ENCODE assay signal across 18 cellular contexts in genomic region chr4:48709920-48710319, GRCh38.
"Had no signal": no experiment of that assay in that cellular context is flagged by ENCODE, and none has a peak within 500 bp of the region (broad histone marks: within the 10 kb centered on the region; RNA-seq: fewer than 3 reads in every experiment).

No MANE protein-coding gene starts in this region.

- H3K9me3 ChIP-seq: testis, tibial nerve, upper lobe of right lung, vagina had no signal

- H3K27ac ChIP-seq: heart left ventricle, spleen, testis, tibial nerve, upper lobe of right lung, vagina had no signal

- H3K27me3 Mint-ChIP-seq: stimulated activated memory B cell treated with anti-CD40 and anti-IgM and Interleukin-4, amounts not matched to agents 10 μg/mL and 1 μg/mL and 100 μg/mL, for 72 hours; stimulated activated naive CD8-positive, alpha-beta T cell treated with anti-CD3 and anti-CD28 coated beads, Interleukin-15, Interleukin-2, amounts not matched to agents 100 ng/mL and 50 ng/mL, for 24 hours had no signal

- H3K4me1 ChIP-seq: heart left ventricle, spleen, testis, upper lobe of right lung, vagina had no signal

- H3K4me1 Mint-ChIP-seq: mesothelial cell of epicardium, nephron had no signal

- ATAC-seq: esophagus mucosa; heart left ventricle; sciatic nerve; stimulated activated memory B cell treated with anti-CD40 and anti-IgM and Interleukin-4, amounts not matched to agents 10 μg/mL and 1 μg/mL and 100 μg/mL, for 72 hours; upper lobe of right lung had no signal

- H3K4me3 Mint-ChIP-seq: mesothelial cell of epicardium; nephron; stimulated activated memory B cell treated with anti-CD40 and anti-IgM and Interleukin-4, amounts not matched to agents 10 μg/mL and 1 μg/mL and 100 μg/mL, for 72 hours; stimulated activated naive CD8-positive, alpha-beta T cell treated with anti-CD3 and anti-CD28 coated beads, Interleukin-15, Interleukin-2, amounts not matched to agents 100 ng/mL and 50 ng/mL, for 24 hours had no signal

- H3K36me3 ChIP-seq: vagina had no signal

- DNase-seq: effector CD4-positive, alpha-beta T cell; heart left ventricle; hippocampal formation; kidney glomerular epithelial cell; spleen; stimulated activated CD4-positive, alpha-beta T cell treated with anti-CD3 and anti-CD28 coated beads, Interleukin-15, amount 100 ng/mL, for 24 hours; stimulated activated CD4-positive, alpha-beta T cell treated with anti-CD3 and anti-CD28 coated beads, Interleukin-1b, Interleukin-23, amount 100 ng/mL, for 48 hours; stimulated activated CD4-positive, alpha-beta T cell treated with anti-CD3 and anti-CD28 coated beads, Interleukin-4, amount 100 ng/mL, for 24 hours; testis; upper lobe of right lung had no signal

- H3K4me3 ChIP-seq: heart left ventricle, spleen, testis, tibial nerve, upper lobe of right lung, vagina had no signal

- H3K9me3 Mint-ChIP-seq: stimulated activated naive CD8-positive, alpha-beta T cell treated with anti-CD3 and anti-CD28 coated beads, Interleukin-15, Interleukin-2, amounts not matched to agents 100 ng/mL and 50 ng/mL, for 24 hours had no signal

- H3K27me3 ChIP-seq: heart left ventricle, spleen, testis, tibial nerve, upper lobe of right lung, vagina had no signal

- H3K27ac Mint-ChIP-seq: mesothelial cell of epicardium; nephron; stimulated activated memory B cell treated with anti-CD40 and anti-IgM and Interleukin-4, amounts not matched to agents 10 μg/mL and 1 μg/mL and 100 μg/mL, for 72 hours had no signal
